Comparison of ENCODE assay signal across 1 cellular context in genomic region chr2:237614151-237614720, GRCh38.
TF ChIP-seq lines count a peak whose summit lies in the region.

No MANE protein-coding gene starts in this region.

TF ChIP-seq in HepG2, 621 proteins besides CTCF, POLR2A, EP300 and RAD21 (continued from another document and continues in another):
- TF ChIP-seq KIAA2018 (CRISPR knock-in tag; IDR thresholded peaks at IDR 0.05; ENCODE audit: borderline replicate concordance) (no peak), U2AF2 (IDR thresholded peaks at IDR 0.05; ENCODE audit: low read depth, low read length) (no peak), MBNL3 (CRISPR knock-in tag; conservative IDR thresholded peaks at IDR 0.05) (no peak), ZNF207 (IDR thresholded peaks at IDR 0.05; ENCODE audit: borderline replicate concordance) (no peak), IRF1 (CRISPR knock-in tag; IDR thresholded peaks at IDR 0.05; ENCODE audit: low read depth) (no peak), ZNF253 (CRISPR knock-in tag; IDR thresholded peaks at IDR 0.05; ENCODE audit: borderline replicate concordance) (no peak), ZBTB3 (CRISPR knock-in tag; IDR thresholded peaks at IDR 0.05; ENCODE audit: borderline replicate concordance, low read depth) (no peak; the same call in 1 of the 2 replicates), MEIS2 (CRISPR knock-in tag; IDR thresholded peaks at IDR 0.05) (peak; percentile 93), ZNF264 (CRISPR knock-in tag; IDR thresholded peaks at IDR 0.05) (peak; percentile 82; the same call in 1 of the 2 replicates), NR2F2 (IDR thresholded peaks at IDR 0.05; ENCODE audit: borderline replicate concordance, low read depth) (peak; percentile 93), ZNF710 (CRISPR knock-in tag; IDR thresholded peaks at IDR 0.05; ENCODE audit: borderline replicate concordance) (0 out of 2 replicates have a peak, but pooled peaks have one; percentile 84), NCOR1 (IDR thresholded peaks at IDR 0.05; ENCODE audit: borderline replicate concordance, low read length) (peak; percentile 97; the same call in 1 of the 2 replicates), RBM39 (IDR thresholded peaks at IDR 0.05; ENCODE audit: low read depth, low read length, poor library complexity, severe bottlenecking) (no peak), ZNF20 (CRISPR knock-in tag; IDR thresholded peaks at IDR 0.05) (no peak), KDM3A (CRISPR knock-in tag; IDR thresholded peaks at IDR 0.05; ENCODE audit: low read depth) (peak; percentile 59), NFAT5 (CRISPR knock-in tag; IDR thresholded peaks at IDR 0.05) (no peak; the same call in 1 of the 2 replicates), PPARG (CRISPR knock-in tag; conservative IDR thresholded peaks at IDR 0.05) (peak; percentile 92), DNMT1 (CRISPR knock-in tag; IDR thresholded peaks at IDR 0.05) (peak; percentile 54; the same call in 1 of the 2 replicates), ZNF614 (CRISPR knock-in tag; IDR thresholded peaks at IDR 0.05; ENCODE audit: borderline replicate concordance) (peak; percentile 96; the same call in 1 of the 2 replicates), YY1 (IDR thresholded peaks at IDR 0.05; ENCODE audit: insufficient read depth, insufficient replicate concordance, low read depth, low read length) (no peak), E2F1 (CRISPR knock-in tag; IDR thresholded peaks at IDR 0.05) (no peak), ZFP1 (CRISPR knock-in tag; IDR thresholded peaks at IDR 0.05) (peak; percentile 73; the same call in 1 of the 2 replicates), CBFB (CRISPR knock-in tag; IDR thresholded peaks at IDR 0.05) (peak; percentile 90), TIGD3 (CRISPR knock-in tag; IDR thresholded peaks at IDR 0.05; ENCODE audit: borderline replicate concordance) (no peak), ZNF781 (CRISPR knock-in tag; IDR thresholded peaks at IDR 0.05; ENCODE audit: borderline replicate concordance, not compliant biosample characterization) (no peak), GFI1 (CRISPR knock-in tag; IDR thresholded peaks at IDR 0.05; ENCODE audit: borderline replicate concordance) (peak; percentile 87; the same call in 1 of the 2 replicates), HNRNPL (IDR thresholded peaks at IDR 0.05; ENCODE audit: low read depth, low read length) (no peak), ZNF33A (CRISPR knock-in tag; IDR thresholded peaks at IDR 0.05; ENCODE audit: borderline replicate concordance) (no peak), ATF7 (IDR thresholded peaks at IDR 0.05) (peak; percentile 80), ATF7 (CRISPR knock-in tag; IDR thresholded peaks at IDR 0.05) (peak; percentile 93), BHLHE40 (IDR thresholded peaks at IDR 0.05; ENCODE audit: low read length) (peak; percentile 45; the same call in 1 of the 2 replicates), ZKSCAN8 (CRISPR knock-in tag; IDR thresholded peaks at IDR 0.05; ENCODE audit: borderline replicate concordance) (peak; percentile 98), ZNF501 (CRISPR knock-in tag; IDR thresholded peaks at IDR 0.05) (peak; percentile 75), HMG20A (CRISPR knock-in tag; IDR thresholded peaks at IDR 0.05; ENCODE audit: borderline replicate concordance) (peak; percentile 98), ZEB1 (IDR thresholded peaks at IDR 0.05; ENCODE audit: insufficient replicate concordance, low read depth) (peak; percentile 99), GMEB2 (CRISPR knock-in tag; IDR thresholded peaks at IDR 0.05; ENCODE audit: low read depth) (peak; percentile 15), FOXK1 (CRISPR knock-in tag; IDR thresholded peaks at IDR 0.05; ENCODE audit: borderline replicate concordance, low read depth) (peak; percentile 99)
